In the genomic region with DNA sequence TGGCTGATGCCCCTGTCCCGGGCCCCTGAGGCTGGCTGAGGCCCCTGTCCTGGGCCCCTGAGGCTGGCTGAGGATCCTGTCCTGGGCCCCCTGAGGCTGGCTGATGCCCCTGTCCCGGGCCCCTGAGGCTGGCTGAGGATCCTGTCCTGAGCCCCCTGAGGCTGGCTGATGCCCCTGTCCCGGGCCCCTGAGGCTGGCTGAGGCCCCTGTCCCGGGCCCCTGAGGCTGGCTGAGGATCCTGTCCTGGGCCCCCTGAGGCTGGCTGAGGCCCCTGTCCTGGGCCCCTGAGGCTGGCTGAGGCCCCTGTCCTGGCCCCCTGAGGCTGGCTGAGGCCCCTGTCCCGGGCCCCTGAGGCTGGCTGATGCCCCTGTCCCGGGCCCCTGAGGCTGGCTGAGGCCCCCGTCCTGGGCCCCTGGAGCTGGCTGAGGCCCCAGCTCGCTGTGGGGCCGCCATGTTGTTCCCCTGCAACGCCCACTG, we compare ENCODE assay signal across 16 cellular contexts. TPM values are rescaled to one million over a fixed set of nuclear protein-coding genes. Genes with fewer than 3 reads are reported as not detected.
"Had no signal": no experiment of that assay in that cellular context is flagged by ENCODE, and none has a peak within 500 bp of the region (broad histone marks: within the 10 kb centered on the region; RNA-seq: fewer than 3 reads in every experiment).

No MANE protein-coding gene starts in this region.

RNA-seq across cellular contexts. Expression of gene MUC5AC, which starts 7.1 kb away (rescaled TPM):
- total RNA-seq: activated CD4-positive, alpha-beta memory T cell treated with anti-CD3 and anti-CD28 coated beads, Interleukin-2, amount 10 ng/mL, durations not matched to agents 7 days and 5 days; activated CD4-positive, alpha-beta T cell treated with anti-CD3 and anti-CD28 coated beads for 36 hours; activated CD4-positive, alpha-beta T cell treated with anti-CD3 and anti-CD28 coated beads, Interleukin-2, amount 10 ng/mL, durations not matched to agents 7 days and 5 days; activated CD8-positive, alpha-beta memory T cell treated with anti-CD3 and anti-CD28 coated beads, Interleukin-2, amount 10 ng/mL, durations not matched to agents 7 days and 5 days; activated CD8-positive, alpha-beta T cell treated with anti-CD3 and anti-CD28 coated beads, Interleukin-2, amount 10 ng/mL, durations not matched to agents 7 days and 5 days; activated naive CD4-positive, alpha-beta T cell treated with anti-CD3 and anti-CD28 coated beads for 36 hours; activated naive CD4-positive, alpha-beta T cell treated with anti-CD3 and anti-CD28 coated beads, Interleukin-2, amount 50 U/mL, for 72 hours; activated naive CD8-positive, alpha-beta T cell treated with anti-CD3 and anti-CD28 coated beads for 36 hours; activated T-cell treated with anti-CD3 and anti-CD28 coated beads, Interleukin-2, amount 50 U/mL, for 72 hours; activated T-helper 1 cell treated with anti-CD3 and anti-CD28 coated beads, Interleukin-12 subunit alpha, Interleukin-12 subunit beta, Interleukin-2, Interleukin-4 antibody, amounts not matched to agents 30 ng/mL and 10 ng/mL and 1 ng/mL, durations not matched to agents 14 hours and 24 hours and 36 hours; activated T-helper 17 cell treated with anti-CD3 and anti-CD28 coated beads, Interleukin-2, amount 50 U/mL, for 72 hours; cardiac muscle cell; T-helper 1 cell treated with Interleukin-12 subunit alpha and Interleukin-12 subunit beta and Interleukin-4 antibody, amounts not matched to agents 30 ng/mL and 1 ng/mL, for 36 hours; T-helper 17 cell; T-helper 2 cell treated with Interferon-gamma antibody and Interleukin-4, amounts not matched to agents 100 ng/mL and 5 ng/mL, for 36 hours had no signal
- polyA plus RNA-seq: cardiac muscle cell had no signal

RNA-seq across cellular contexts. Expression of gene MUC5B, which starts 58.0 kb away (rescaled TPM):
- total RNA-seq: activated CD4-positive, alpha-beta memory T cell treated with anti-CD3 and anti-CD28 coated beads, Interleukin-2, amount 10 ng/mL, durations not matched to agents 7 days and 5 days; activated CD4-positive, alpha-beta T cell treated with anti-CD3 and anti-CD28 coated beads for 36 hours; activated CD4-positive, alpha-beta T cell treated with anti-CD3 and anti-CD28 coated beads, Interleukin-2, amount 10 ng/mL, durations not matched to agents 7 days and 5 days; activated CD8-positive, alpha-beta memory T cell treated with anti-CD3 and anti-CD28 coated beads, Interleukin-2, amount 10 ng/mL, durations not matched to agents 7 days and 5 days; activated CD8-positive, alpha-beta T cell treated with anti-CD3 and anti-CD28 coated beads, Interleukin-2, amount 10 ng/mL, durations not matched to agents 7 days and 5 days; activated naive CD4-positive, alpha-beta T cell treated with anti-CD3 and anti-CD28 coated beads for 36 hours; activated naive CD4-positive, alpha-beta T cell treated with anti-CD3 and anti-CD28 coated beads, Interleukin-2, amount 50 U/mL, for 72 hours; activated naive CD8-positive, alpha-beta T cell treated with anti-CD3 and anti-CD28 coated beads for 36 hours; activated T-cell treated with anti-CD3 and anti-CD28 coated beads, Interleukin-2, amount 50 U/mL, for 72 hours; activated T-helper 1 cell treated with anti-CD3 and anti-CD28 coated beads, Interleukin-12 subunit alpha, Interleukin-12 subunit beta, Interleukin-2, Interleukin-4 antibody, amounts not matched to agents 30 ng/mL and 10 ng/mL and 1 ng/mL, durations not matched to agents 14 hours and 24 hours and 36 hours; activated T-helper 17 cell treated with anti-CD3 and anti-CD28 coated beads, Interleukin-2, amount 50 U/mL, for 72 hours; bronchial epithelial cell; cardiac muscle cell; T-helper 1 cell treated with Interleukin-12 subunit alpha and Interleukin-12 subunit beta and Interleukin-4 antibody, amounts not matched to agents 30 ng/mL and 1 ng/mL, for 36 hours; T-helper 17 cell; T-helper 2 cell treated with Interferon-gamma antibody and Interleukin-4, amounts not matched to agents 100 ng/mL and 5 ng/mL, for 36 hours had no signal
- polyA plus RNA-seq: cardiac muscle cell had no signal
